Comparison of ENCODE assay signal across 8 cellular contexts in the genomic region with DNA sequence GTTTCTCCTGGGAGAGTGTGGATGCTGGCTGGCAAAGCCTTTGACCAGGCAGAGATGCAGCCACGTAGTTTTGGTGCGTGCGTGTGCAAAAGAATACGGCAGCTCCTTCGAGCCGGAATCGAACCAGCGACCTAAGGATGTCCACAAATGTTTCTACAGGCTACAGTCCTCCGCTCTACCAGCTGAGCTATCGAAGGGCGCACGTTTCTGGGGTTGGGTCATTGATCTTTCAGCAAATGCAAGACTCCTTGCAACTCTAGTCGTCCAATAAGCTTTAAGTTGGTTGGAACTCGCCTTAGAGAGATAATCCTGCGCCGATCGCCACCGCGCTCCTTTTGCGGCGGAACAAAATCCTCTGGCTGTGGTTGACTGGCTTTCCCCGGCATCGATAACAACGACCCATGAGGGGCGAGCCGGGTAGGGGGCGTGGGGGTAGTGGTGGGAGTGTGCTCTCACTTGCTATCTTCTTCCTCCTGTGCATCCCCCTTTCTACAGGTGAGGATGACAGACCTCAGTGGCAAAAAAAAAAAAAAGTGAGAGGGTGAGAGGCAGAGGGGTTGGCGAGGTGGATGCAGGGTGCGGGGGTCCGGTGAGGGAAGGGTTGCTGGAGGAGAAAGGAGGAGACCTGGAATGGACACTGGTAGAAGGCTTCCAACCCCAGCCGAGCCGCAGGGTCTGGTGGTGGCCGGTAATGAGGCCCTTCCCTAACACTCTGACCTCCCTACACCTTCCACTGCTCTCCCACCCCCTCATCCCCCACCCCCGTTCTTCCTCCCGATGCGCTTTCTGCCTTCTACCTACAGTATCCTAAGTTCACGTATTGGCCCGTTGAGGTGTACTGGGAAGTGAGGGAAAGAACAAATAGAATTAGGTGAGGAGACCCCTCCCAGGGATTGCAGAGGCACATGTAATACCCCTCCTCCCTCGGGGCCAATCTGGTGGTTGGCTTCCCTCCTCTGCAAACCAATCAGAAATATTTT. TPM values are rescaled to one million over a fixed set of nuclear protein-coding genes. Genes with fewer than 3 reads are reported as not detected.
DNase-seq lines count a peak whose midpoint lies in the region; ATAC-seq, FAIRE-seq and TF ChIP-seq lines count a peak whose summit lies in the region.

No MANE protein-coding gene starts in this region.

- 1 to 2% methylated on average over 18 to 25 of the region's 39 CpGs for WGBS in mesodermal cell (ENCODE audit: insufficient coverage in 2 of 2), 2 experiments

- H3K36me3 ChIP-seq in adipocyte (ENCODE audit: control insufficient read depth, insufficient read depth, low read length, severe bottlenecking) (no peaks in the 10 kb centered on the region), mesodermal cell (ENCODE audit: control insufficient read depth, insufficient read depth, low read length) (no peaks in the 10 kb centered on the region), Karpas-422 (ENCODE audit: insufficient read depth, low read length) (no peaks in the 10 kb centered on the region)

- H3K9ac ChIP-seq in adipocyte (ENCODE audit: low read length) (no peak overlapping the region), Karpas-422 (ENCODE audit: low read length) (no peak overlapping the region)

- H3K27me3 ChIP-seq in adipocyte (replicated peaks; ENCODE audit: control insufficient read depth, insufficient read depth, low read length) (peaks cover 54% of the 10 kb centered on the region), Karpas-422 (ENCODE audit: low read length) (no peaks in the 10 kb centered on the region)

- peak overlapping the region; percentile 50 for H3K4me3 ChIP-seq in adipocyte (ENCODE audit: low read length)
- peak overlapping the region; percentile 46 for H3K4me3 ChIP-seq in mesodermal cell (ENCODE audit: extremely low read depth, insufficient read depth, low read length, poor library complexity, severe bottlenecking)
- H3K4me3 ChIP-seq in Karpas-422 (ENCODE audit: low read length): no peak overlapping the region

- H3K27ac ChIP-seq in mesodermal cell (ENCODE audit: low read depth, low read length, severe bottlenecking): no peak overlapping the region
- H3K27ac ChIP-seq in Karpas-422 (ENCODE audit: low read length): no peak overlapping the region

- H3K4me2 ChIP-seq in Karpas-422 (ENCODE audit: low read depth, low read length, poor library complexity, severe bottlenecking): no peak overlapping the region

- H3K9me3 ChIP-seq in adipocyte (ENCODE audit: control insufficient read depth, low read length) (no peaks in the 10 kb centered on the region), mesodermal cell (ENCODE audit: control insufficient read depth, low read length) (no peaks in the 10 kb centered on the region), Karpas-422 (ENCODE audit: low read length) (no peaks in the 10 kb centered on the region)

- no peaks in the 10 kb centered on the region for H3K4me1 ChIP-seq in adipocyte (ENCODE audit: control insufficient read depth, insufficient read depth, low read length)
- H3K4me1 ChIP-seq in mesodermal cell (ENCODE audit: control insufficient read depth, insufficient read depth, low read length, poor library complexity, severe bottlenecking): no peaks in the 10 kb centered on the region
- H3K4me1 ChIP-seq in Karpas-422 (ENCODE audit: low read length): no peaks in the 10 kb centered on the region

- no peak for ATAC-seq in GM18867 (IDR thresholded peaks at IDR 0.05; ENCODE audit: unreplicated experiment)
- no peak for ATAC-seq in GM21529 (IDR thresholded peaks at IDR 0.05; ENCODE audit: unreplicated experiment)

- H3K9me2 ChIP-seq in Karpas-422 (replicated peaks; ENCODE audit: insufficient read depth, low read length): no peaks in the 10 kb centered on the region

- H2AFZ ChIP-seq in Karpas-422 (ENCODE audit: low read length): no peak overlapping the region

- DNase-seq in GM12891 (ENCODE audit: insufficient read length, low spot score): no peak
- DNase-seq in NCI-H2227 (lab: John Stamatoyannopoulos, UW; ENCODE audit: unreplicated experiment): peak; percentile 48
- peak; percentile 16 for DNase-seq in adipocyte (ENCODE audit: low read depth)
- DNase-seq in Karpas-422: no peak
- DNase-seq in COLO668 (lab: John Stamatoyannopoulos, UW; ENCODE audit: unreplicated experiment): no peak

- no peaks in the 10 kb centered on the region for H3K79me2 ChIP-seq in Karpas-422 (ENCODE audit: low read length)

- peak; percentile 87 for FAIRE-seq in GM12891 (lab: Jason Lieb, UNC)

- no peak for TF ChIP-seq POLR2A in GM12891 (IDR thresholded peaks at IDR 0.05; ENCODE audit: low read depth, low read length)

- H4K20me1 ChIP-seq in Karpas-422 (ENCODE audit: insufficient read depth, low read depth, low read length): no peaks in the 10 kb centered on the region

TF ChIP-seq in GM12891, 5 proteins besides CTCF, POLR2A, EP300 and RAD21:
- no peak for TF ChIP-seq POU2F2 (IDR thresholded peaks at IDR 0.05; ENCODE audit: low read depth, low read length)
- no peak for TF ChIP-seq PAX5 (IDR thresholded peaks at IDR 0.05; ENCODE audit: insufficient read depth, low read length, severe bottlenecking)
- TF ChIP-seq TAF1 (IDR thresholded peaks at IDR 0.05; ENCODE audit: low read depth, low read length): no peak
- no peak for TF ChIP-seq POLR2AphosphoS5 (IDR thresholded peaks at IDR 0.05; ENCODE audit: low read depth, low read length)
- TF ChIP-seq SPI1 (IDR thresholded peaks at IDR 0.05; ENCODE audit: low read depth, low read length): no peak

RNA-seq across cellular contexts. Expression of a gene that starts 11.8 kb away (rescaled TPM):
- polyA plus RNA-seq in GM12891 (2012; ENCODE audit: low read depth, missing spikeins): not detected
- polyA plus RNA-seq in mesodermal cell (2013, experiment 1 of 2): not detected
- polyA plus RNA-seq in mesodermal cell (2013, experiment 2 of 2): not detected
- total RNA-seq in Karpas-422 (2014; rRNA removed; shearing (Covaris generic); ENCODE audit: low replicate concordance): not detected in 2 replicates

RNA-seq across cellular contexts. Expression of a gene that starts 31.1 kb away (rescaled TPM):
- polyA plus RNA-seq in GM12891 (2012; ENCODE audit: low read depth, missing spikeins): 0.47 TPM
- polyA plus RNA-seq in mesodermal cell (2013, experiment 1 of 2): 6.3 TPM
- polyA plus RNA-seq in mesodermal cell (2013, experiment 2 of 2): 6.3 TPM
- total RNA-seq in Karpas-422 (2014; rRNA removed; shearing (Covaris generic); ENCODE audit: low replicate concordance): 0.48 and 0.54 TPM in 2 replicates

RNA-seq across cellular contexts. Expression of a gene that starts 35.3 kb away (rescaled TPM):
- 1.0 TPM for polyA plus RNA-seq in GM12891 (2012; ENCODE audit: low read depth, missing spikeins)
- 5.7 TPM for polyA plus RNA-seq in mesodermal cell (2013, experiment 1 of 2)
- polyA plus RNA-seq in mesodermal cell (2013, experiment 2 of 2): 5.8 TPM
- total RNA-seq in Karpas-422 (2014; rRNA removed; shearing (Covaris generic); ENCODE audit: low replicate concordance): 0.32 and 1.9 TPM in 2 replicates

Comparison
In these comparisons a context has a peak if more than half of its experiments do, and no peak if none do; other contexts are left out.
1. DNase-seq: peak in NCI-H2227 (single experiment) and adipocyte (single experiment); none in GM12891 (single experiment), Karpas-422 (single experiment) and COLO668 (single experiment).